Comparison of ENCODE assay signal across 1 cellular context in genomic region chr2:174798801-174799200, GRCh38.
TF ChIP-seq lines count a peak whose summit lies in the region.

No MANE protein-coding gene starts in this region.

TF ChIP-seq in HepG2, 621 proteins besides CTCF, POLR2A, EP300 and RAD21 (continued from another document):
- TF ChIP-seq ZNF567 (CRISPR knock-in tag; IDR thresholded peaks at IDR 0.05; ENCODE audit: borderline replicate concordance) (no peak), ZNF260 (CRISPR knock-in tag; IDR thresholded peaks at IDR 0.05; ENCODE audit: borderline replicate concordance, low read depth) (no peak), ZSCAN21 (CRISPR knock-in tag; IDR thresholded peaks at IDR 0.05; ENCODE audit: borderline replicate concordance) (no peak)
